Comparison of ENCODE assay signal across 8 cellular contexts in genomic region chr1:12275370-12275769, GRCh38. TPM values are rescaled to one million over a fixed set of nuclear protein-coding genes. Genes with fewer than 3 reads are reported as not detected.
A peak's percentile ranks its signal among the peaks of the same experiment; 100 is the strongest.
DNase-seq lines count a peak whose midpoint lies in the region; ATAC-seq and TF ChIP-seq lines count a peak whose summit lies in the region.

No MANE protein-coding gene starts in this region.

- no peak for ATAC-seq in GM21447 (IDR thresholded peaks at IDR 0.05; ENCODE audit: unreplicated experiment)

- no peaks in the 10 kb centered on the region for H3K27me3 ChIP-seq in right atrium auricular region

- TF ChIP-seq CTCF in GM12865 (IDR thresholded peaks at IDR 0.05; ENCODE audit: insufficient read depth, low read depth, low read length, missing control alignments) (peak; percentile 67), right atrium auricular region (IDR thresholded peaks at IDR 0.05) (peak; percentile 50 to 73)

- H3K36me3 ChIP-seq in right atrium auricular region = peaks cover 75% of the 10 kb centered on the region

- H3K4me3 ChIP-seq in GM12865 (ENCODE audit: low read depth, low read length) (no peak overlapping the region), right atrium auricular region (no peak overlapping the region)

- DNase-seq in GM12865 (ENCODE audit: low read depth) = peak; percentile 26
- DNase-seq in NCI-H2227 treated with DMSO at 0.1 percent for 48 hours (lab: John Stamatoyannopoulos, UW) = peak; percentile 10
- peak; percentile 2 for DNase-seq in activated effector memory CD4-positive, alpha-beta T cell treated with Interleukin-2 at 50 U/mL for 16 hours
- DNase-seq in right atrium auricular region (ENCODE audit: low spot score) = no peak
- DNase-seq in stimulated activated CD4-positive, alpha-beta T cell treated with anti-CD3 and anti-CD28 coated beads, Interleukin-4, amount 100 ng/mL, for 1 hour = peak; percentile 50
- no peak for DNase-seq in NCI-H2081 treated with DMSO at 0.1 percent for 48 hours (lab: John Stamatoyannopoulos, UW)
- DNase-seq in effector CD4-positive, alpha-beta T cell = no peak

- H3K4me1 ChIP-seq in right atrium auricular region = peaks cover 0 to 23% of the 10 kb centered on the region in 2 donors

- no peak overlapping the region for H3K27ac ChIP-seq in right atrium auricular region

- no peaks in the 10 kb centered on the region for H3K9me3 ChIP-seq in right atrium auricular region

RNA-seq across cellular contexts. Expression of gene VPS13D, which starts 45.5 kb away (rescaled TPM):
- 10 to 100 TPM; 48.1 to 65.2 TPM for total RNA-seq in right atrium auricular region

Comparison
In these comparisons a context has a peak if more than half of its experiments do, and no peak if none do; other contexts are left out.
1. DNase-seq: peak in GM12865 (single experiment), NCI-H2227 treated with DMSO at 0.1 percent for 48 hours (single experiment), activated effector memory CD4-positive, alpha-beta T cell treated with Interleukin-2 at 50 U/mL for 16 hours (single experiment) and stimulated activated CD4-positive, alpha-beta T cell treated with anti-CD3 and anti-CD28 coated beads, Interleukin-4, amount 100 ng/mL, for 1 hour (single experiment); none in right atrium auricular region (single experiment), NCI-H2081 treated with DMSO at 0.1 percent for 48 hours (single experiment) and effector CD4-positive, alpha-beta T cell (single experiment).